12 cellular contexts compared by ENCODE assay signal in the genomic region with DNA sequence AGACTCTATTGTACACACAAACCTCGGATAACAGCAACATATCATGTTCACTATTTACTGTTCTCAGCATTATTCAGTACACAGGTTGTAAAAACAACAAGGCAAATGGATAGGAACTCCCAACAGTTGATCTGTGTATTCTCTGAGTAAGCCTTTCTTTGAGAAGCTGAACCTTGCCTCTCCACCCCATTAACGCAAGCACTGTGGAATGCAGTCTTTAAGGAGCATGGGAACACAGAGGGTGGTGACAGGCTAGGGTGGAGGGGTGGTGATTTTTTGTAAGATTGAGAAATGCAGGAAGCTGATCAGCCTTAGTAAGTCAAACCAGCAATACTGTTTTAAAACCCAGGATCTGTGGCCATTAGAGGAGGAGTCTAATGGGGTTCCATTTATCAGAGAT. TPM values are rescaled to one million over a fixed set of nuclear protein-coding genes. Genes with fewer than 3 reads are reported as not detected.
A peak's percentile ranks its signal among the peaks of the same experiment; 100 is the strongest.
DNase-seq lines count a peak whose midpoint lies in the region; ATAC-seq and TF ChIP-seq lines count a peak whose summit lies in the region.
"Had no signal": no experiment of that assay in that cellular context is flagged by ENCODE, and none has a peak within 500 bp of the region (broad histone marks: within the 10 kb centered on the region; RNA-seq: fewer than 3 reads in every experiment).

No MANE protein-coding gene starts in this region.

- ATAC-seq in HG03342 (IDR thresholded peaks at IDR 0.05; ENCODE audit: unreplicated experiment) (no peak), HG03025 (IDR thresholded peaks at IDR 0.05; ENCODE audit: low FRiP score, unreplicated experiment) (no peak)

- CTCF ChIA-PET in mammary epithelial cell (lab: Charles Lee; ENCODE audit: low non-redundant PET), result interaction anchor here (0.9 kb wide), 1 partner anchor 97 kb away, joined by 32 read pairs; no protein-coding TSS in a partner anchor

- H2AFZ ChIP-seq in mammary epithelial cell (ENCODE audit: low read depth, low read length), result peak overlapping the region; percentile 78

- H3K4me1 ChIP-seq in mammary epithelial cell (ENCODE audit: insufficient read depth, low read length), result peaks cover 16% of the 10 kb centered on the region
- H3K4me1 ChIP-seq: Peyer's patch had no signal

- in situ Hi-C loops in mammary epithelial cell (cut with MboI; ENCODE audit: low sequenced_read_pairs in 2 of 2), result no loop called here

- no peaks in the 10 kb centered on the region for H3K36me3 ChIP-seq in mammary epithelial cell (ENCODE audit: insufficient read depth, low read length)
- H3K36me3 ChIP-seq: Peyer's patch had no signal

- no peaks in the 10 kb centered on the region for H3K79me2 ChIP-seq in mammary epithelial cell (ENCODE audit: insufficient read depth, low read length)

- dilution Hi-C loops in mammary epithelial cell (cut with HindIII; ENCODE audit: low sequenced_read_pairs), result loop anchor here (5.0 kb wide), 1 partner anchor 49 kb away; no protein-coding TSS in a partner anchor

- no peaks in the 10 kb centered on the region for H3K27me3 ChIP-seq in mammary epithelial cell (ENCODE audit: insufficient read depth, low read length)
- H3K27me3 ChIP-seq: Peyer's patch had no signal

- no peak overlapping the region for H3K4me3 ChIP-seq in HFF-Myc (replicated peaks; ENCODE audit: low read depth, low read length)
- H3K4me3 ChIP-seq in mammary epithelial cell (replicated peaks in 1 of 3; ENCODE audit: insufficient read depth in 1 of 3, low read depth in 2 of 3, low read length in 3 of 3), result no peak overlapping the region
- H3K4me3 ChIP-seq: Peyer's patch had no signal

- H3K9ac ChIP-seq in mammary epithelial cell (ENCODE audit: insufficient read depth, low read length), result no peak overlapping the region

- BruUV-seq in mammary epithelial cell (replicated peaks; lab: Mats Ljungman, UMichigan), result no TSS peak

- no peaks in the 10 kb centered on the region for H4K20me1 ChIP-seq in mammary epithelial cell (ENCODE audit: insufficient read depth, low read length)

- intact Hi-C loops in mammary epithelial cell (cut with micrococcal nuclease), result no loop called here

- peak overlapping the region; percentile 19 for H3K4me2 ChIP-seq in mammary epithelial cell (ENCODE audit: insufficient read depth, low read depth, low read length)

- 35% methylated on average over 2 of the region's 2 CpGs for WGBS in mammary epithelial cell (ENCODE audit: low coverage, missing lambda C conversion rate)

- DNase-seq in HFF-Myc (ENCODE audit: extremely low read depth, low read depth) (peak; percentile 24), mammary epithelial cell (peak; percentile 97), left kidney (ENCODE audit: low read depth, low spot score) (peak; percentile 63), SHP77 (lab: John Stamatoyannopoulos, UW) (no peak)
- DNase-seq in activated CD4-positive, CD25-positive, alpha-beta regulatory T cell treated with anti-CD3 and anti-CD28 coated beads, Interleukin-2, amount 50 U/mL, for 72 hours, result no peak
- DNase-seq: activated CD8-positive, alpha-beta memory T cell treated with anti-CD3 and anti-CD28 coated beads, Interleukin-2, amount 50 U/mL, for 4 hours; CD4-positive, CD25-positive, alpha-beta regulatory T cell; KG1; Peyer's patch had no signal

- H3K27ac ChIP-seq in 22Rv1 (peak overlapping the region; percentile 86), mammary epithelial cell (ENCODE audit: insufficient read depth, low read depth, low read length) (peak overlapping the region; percentile 82)
- H3K27ac ChIP-seq: Peyer's patch had no signal

- no peaks in the 10 kb centered on the region for H3K9me3 ChIP-seq in mammary epithelial cell (replicated peaks; ENCODE audit: insufficient read depth, low read length)
- H3K9me3 ChIP-seq: Peyer's patch had no signal

- no peak for TF ChIP-seq CTCF in 22Rv1 (IDR thresholded peaks at IDR 0.05)
- no peak for TF ChIP-seq CTCF in HFF-Myc (IDR thresholded peaks at IDR 0.05; ENCODE audit: low read depth, low read length, missing control alignments)
- TF ChIP-seq CTCF in mammary epithelial cell (conservative IDR thresholded peaks at IDR 0.05 in 1 of 2, IDR thresholded peaks at IDR 0.05 in 1 of 2; ENCODE audit: extremely low read depth in 1 of 2, insufficient read depth in 1 of 2, low read depth in 1 of 2, low read length in 2 of 2), result no peak

RNA-seq across cellular contexts. Expression of a gene that starts 19.6 kb away (rescaled TPM):
- not detected for total RNA-seq in mammary epithelial cell
- polyA plus RNA-seq in mammary epithelial cell, result not detected
- not detected for polyA minus RNA-seq in mammary epithelial cell
- total RNA-seq: CD4-positive, CD25-positive, alpha-beta regulatory T cell; Peyer's patch had no signal
- polyA plus RNA-seq: CD4-positive, CD25-positive, alpha-beta regulatory T cell had no signal

RNA-seq across cellular contexts. Expression of a gene that starts 21.5 kb away (rescaled TPM):
- 10 to 100 TPM in 1 of 2 donors, 1 to 10 TPM in 1; 2.4 to 12.7 TPM for total RNA-seq in mammary epithelial cell
- polyA plus RNA-seq in mammary epithelial cell, result 12.3 TPM
- 10.6 TPM for polyA minus RNA-seq in mammary epithelial cell
- total RNA-seq: CD4-positive, CD25-positive, alpha-beta regulatory T cell; Peyer's patch had no signal
- polyA plus RNA-seq: CD4-positive, CD25-positive, alpha-beta regulatory T cell had no signal

RNA-seq across cellular contexts. Expression of a gene that starts 39.1 kb away (rescaled TPM):
- total RNA-seq in mammary epithelial cell, result 1 to 10 TPM in 1 of 2 donors, under 1 TPM in 1; 0.35 to 1.5 TPM
- polyA plus RNA-seq in mammary epithelial cell, result 1.3 TPM
- polyA minus RNA-seq in mammary epithelial cell, result not detected
- total RNA-seq: CD4-positive, CD25-positive, alpha-beta regulatory T cell; Peyer's patch had no signal
- polyA plus RNA-seq: CD4-positive, CD25-positive, alpha-beta regulatory T cell had no signal

Comparison
In these comparisons a context has a peak if more than half of its experiments do, and no peak if none do; other contexts are left out.
1. DNase-seq: peak in HFF-Myc (single experiment), mammary epithelial cell (single experiment) and left kidney (single experiment); none in SHP77 (0 of 2) and activated CD4-positive, CD25-positive, alpha-beta regulatory T cell treated with anti-CD3 and anti-CD28 coated beads, Interleukin-2, amount 50 U/mL, for 72 hours (single experiment).